ENCODE assay signal across 37 cellular contexts in the genomic region with DNA sequence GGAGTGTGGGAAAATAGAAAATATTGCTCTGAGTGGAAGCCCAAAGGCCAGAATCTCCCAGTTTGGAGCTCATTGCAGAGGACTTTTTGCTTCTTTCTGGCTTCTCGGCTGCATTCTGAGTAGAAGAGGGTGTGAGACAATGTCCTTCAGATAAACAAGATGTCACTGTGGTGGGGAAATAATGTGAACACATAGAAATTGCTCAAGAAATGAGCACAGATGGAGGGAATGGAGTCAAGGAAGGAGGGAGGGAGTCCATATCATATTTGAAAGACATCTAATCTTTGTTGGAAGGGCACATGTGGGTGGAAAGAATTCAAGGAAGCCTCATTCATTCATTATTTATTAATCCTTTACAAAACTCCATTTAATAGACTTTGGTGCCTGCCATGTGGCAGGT.
"Had no signal": no experiment of that assay in that cellular context is flagged by ENCODE, and none has a peak within 500 bp of the region (broad histone marks: within the 10 kb centered on the region; RNA-seq: fewer than 3 reads in every experiment).

No MANE protein-coding gene starts in this region.

- H3K9me3 ChIP-seq: adrenal gland, body of pancreas, breast epithelium had no signal

- ATAC-seq: activated CD8-positive, alpha-beta T cell treated with anti-CD3 and anti-CD28 coated beads for 36 hours; activated naive CD4-positive, alpha-beta T cell treated with anti-CD3 and anti-CD28 coated beads, Interleukin-2, amount 50 U/mL, for 72 hours; activated T-cell treated with anti-CD3 and anti-CD28 coated beads, Interleukin-2, amount 50 U/mL, for 4 hours; activated T-cell treated with anti-CD3 and anti-CD28 coated beads, Interleukin-2, amount 50 U/mL, for 72 hours; activated T-helper 17 cell treated with anti-CD3 and anti-CD28 coated beads, Interleukin-2, amount 50 U/mL, for 72 hours; body of pancreas had no signal

- H3K27ac ChIP-seq: adrenal gland, body of pancreas, brain microvascular endothelial cell, breast epithelium, VCaP had no signal

- H3K27ac Mint-ChIP-seq: activated B cell treated with CpG ODN at 0.5 μM for 24 hours; activated CD4-positive, alpha-beta memory T cell treated with anti-CD3 and anti-CD28 coated beads for 36 hours; activated CD4-positive, alpha-beta T cell treated with anti-CD3 and anti-CD28 coated beads, Interleukin-2, amount 10 ng/mL, durations not matched to agents 24 days and 14 days; activated CD8-positive, alpha-beta T cell treated with anti-CD3 and anti-CD28 coated beads for 36 hours; activated naive CD4-positive, alpha-beta T cell treated with anti-CD3 and anti-CD28 coated beads for 36 hours; activated naive CD4-positive, alpha-beta T cell treated with anti-CD3 and anti-CD28 coated beads, Interleukin-2, amount 50 U/mL, for 72 hours; activated naive CD8-positive, alpha-beta T cell treated with anti-CD3 and anti-CD28 coated beads for 36 hours; activated T-cell treated with anti-CD3 and anti-CD28 coated beads, Interleukin-2, amount 50 U/mL, for 72 hours; activated T-helper 1 cell treated with anti-CD3 and anti-CD28 coated beads, Interleukin-12 subunit alpha, Interleukin-12 subunit beta, Interleukin-2, Interleukin-4 antibody, amounts not matched to agents 30 ng/mL and 10 ng/mL and 1 ng/mL, durations not matched to agents 14 hours and 24 hours and 36 hours; activated T-helper 17 cell treated with anti-CD3 and anti-CD28 coated beads, Interleukin-2, amount 50 U/mL, for 72 hours; T-helper 1 cell treated with Interleukin-12 subunit alpha and Interleukin-12 subunit beta and Interleukin-4 antibody, amounts not matched to agents 30 μg/mL and 1 μg/mL, for 36 hours; T-helper 2 cell treated with Interferon-gamma antibody and Interleukin-4, amounts not matched to agents 5 μg/mL and 100 μg/mL, for 36 hours had no signal

- H3K4me3 Mint-ChIP-seq: activated B cell treated with CpG ODN at 0.5 μM for 24 hours; activated CD4-positive, alpha-beta memory T cell treated with anti-CD3 and anti-CD28 coated beads for 36 hours; activated CD4-positive, alpha-beta T cell treated with anti-CD3 and anti-CD28 coated beads, Interleukin-2, amount 10 ng/mL, durations not matched to agents 24 days and 14 days; activated CD8-positive, alpha-beta T cell treated with anti-CD3 and anti-CD28 coated beads for 36 hours; activated naive CD4-positive, alpha-beta T cell treated with anti-CD3 and anti-CD28 coated beads for 36 hours; activated naive CD8-positive, alpha-beta T cell treated with anti-CD3 and anti-CD28 coated beads for 36 hours; activated T-cell treated with anti-CD3 and anti-CD28 coated beads, Interleukin-2, amount 50 U/mL, for 4 hours; activated T-cell treated with anti-CD3 and anti-CD28 coated beads, Interleukin-2, amount 50 U/mL, for 72 hours; activated T-helper 1 cell treated with anti-CD3 and anti-CD28 coated beads, Interleukin-12 subunit alpha, Interleukin-12 subunit beta, Interleukin-2, Interleukin-4 antibody, amounts not matched to agents 30 ng/mL and 10 ng/mL and 1 ng/mL, durations not matched to agents 14 hours and 24 hours and 36 hours; activated T-helper 17 cell treated with anti-CD3 and anti-CD28 coated beads, Interleukin-2, amount 50 U/mL, for 72 hours; T-helper 1 cell treated with Interleukin-12 subunit alpha and Interleukin-12 subunit beta and Interleukin-4 antibody, amounts not matched to agents 30 μg/mL and 1 μg/mL, for 36 hours; T-helper 2 cell treated with Interferon-gamma antibody and Interleukin-4, amounts not matched to agents 5 μg/mL and 100 μg/mL, for 36 hours had no signal

- H3K4me1 ChIP-seq: adrenal gland, body of pancreas, breast epithelium had no signal

- H3K9me3 Mint-ChIP-seq: activated B cell treated with CpG ODN at 0.5 μM for 24 hours; activated CD4-positive, alpha-beta memory T cell treated with anti-CD3 and anti-CD28 coated beads for 36 hours; activated CD4-positive, alpha-beta T cell treated with anti-CD3 and anti-CD28 coated beads, Interleukin-2, amount 10 ng/mL, durations not matched to agents 24 days and 14 days; activated CD8-positive, alpha-beta T cell treated with anti-CD3 and anti-CD28 coated beads for 36 hours; activated naive CD4-positive, alpha-beta T cell treated with anti-CD3 and anti-CD28 coated beads for 36 hours; activated naive CD4-positive, alpha-beta T cell treated with anti-CD3 and anti-CD28 coated beads, Interleukin-2, amount 50 U/mL, for 72 hours; activated naive CD8-positive, alpha-beta T cell treated with anti-CD3 and anti-CD28 coated beads for 36 hours; activated T-cell treated with anti-CD3 and anti-CD28 coated beads, Interleukin-2, amount 50 U/mL, for 4 hours; activated T-cell treated with anti-CD3 and anti-CD28 coated beads, Interleukin-2, amount 50 U/mL, for 72 hours; activated T-helper 1 cell treated with anti-CD3 and anti-CD28 coated beads, Interleukin-12 subunit alpha, Interleukin-12 subunit beta, Interleukin-2, Interleukin-4 antibody, amounts not matched to agents 30 ng/mL and 10 ng/mL and 1 ng/mL, durations not matched to agents 14 hours and 24 hours and 36 hours; activated T-helper 17 cell treated with anti-CD3 and anti-CD28 coated beads, Interleukin-2, amount 50 U/mL, for 72 hours; T-helper 1 cell treated with Interleukin-12 subunit alpha and Interleukin-12 subunit beta and Interleukin-4 antibody, amounts not matched to agents 30 μg/mL and 1 μg/mL, for 36 hours; T-helper 2 cell treated with Interferon-gamma antibody and Interleukin-4, amounts not matched to agents 5 μg/mL and 100 μg/mL, for 36 hours had no signal

- H3K36me3 ChIP-seq: adrenal gland, brain microvascular endothelial cell, breast epithelium had no signal

- H3K27me3 Mint-ChIP-seq: activated B cell treated with CpG ODN at 0.5 μM for 24 hours; activated CD4-positive, alpha-beta memory T cell treated with anti-CD3 and anti-CD28 coated beads for 36 hours; activated CD8-positive, alpha-beta T cell treated with anti-CD3 and anti-CD28 coated beads for 36 hours; activated naive CD8-positive, alpha-beta T cell treated with anti-CD3 and anti-CD28 coated beads for 36 hours had no signal

- H3K36me3 Mint-ChIP-seq: activated CD4-positive, alpha-beta memory T cell treated with anti-CD3 and anti-CD28 coated beads for 36 hours; activated naive CD4-positive, alpha-beta T cell treated with anti-CD3 and anti-CD28 coated beads, Interleukin-2, amount 50 U/mL, for 72 hours; activated naive CD8-positive, alpha-beta T cell treated with anti-CD3 and anti-CD28 coated beads for 36 hours had no signal

- DNase-seq: activated B cell treated with CpG ODN at 0.5 μM for 24 hours; activated CD4-positive, alpha-beta memory T cell treated with anti-CD3 and anti-CD28 coated beads for 36 hours; activated CD4-positive, alpha-beta T cell treated with anti-CD3 and anti-CD28 coated beads for 4 hours; activated CD4-positive, alpha-beta T cell treated with anti-CD3 and anti-CD28 coated beads, Interleukin-2, amount 10 ng/mL, durations not matched to agents 24 days and 14 days; activated CD4-positive, alpha-beta T cell treated with anti-CD3 and anti-CD28 coated beads, Interleukin-2, amount 50 U/mL, for 1 hour; activated CD4-positive, alpha-beta T cell treated with anti-CD3 and anti-CD28 coated beads, Interleukin-2, amount 50 U/mL, for 4 hours; activated CD4-positive, CD25-positive, alpha-beta regulatory T cell treated with anti-CD3 and anti-CD28 coated beads, Interleukin-2, amount 50 U/mL, for 72 hours; activated CD8-positive, alpha-beta memory T cell treated with anti-CD3 and anti-CD28 coated beads, Interleukin-2, amount 50 U/mL, for 4 hours; activated CD8-positive, alpha-beta T cell treated with anti-CD3 and anti-CD28 coated beads for 36 hours; activated effector memory CD4-positive, alpha-beta T cell treated with anti-CD3 and anti-CD28 coated beads, Interleukin-2, amount 50 U/mL, for 16 hours; activated gamma-delta T cell treated with Interleukin-2 at 50 U/mL for 16 hours; activated naive CD4-positive, alpha-beta T cell; activated naive CD4-positive, alpha-beta T cell treated with anti-CD3 and anti-CD28 coated beads for 36 hours; activated naive CD4-positive, alpha-beta T cell treated with anti-CD3 and anti-CD28 coated beads, Interleukin-2, amount 50 U/mL, for 16 hours; activated naive CD8-positive, alpha-beta T cell treated with anti-CD3 and anti-CD28 coated beads for 36 hours; activated T-cell treated with anti-CD3 and anti-CD28 coated beads for 4 hours; activated T-cell treated with anti-CD3 and anti-CD28 coated beads, Interleukin-2, amount 50 U/mL, for 1 hour; activated T-cell treated with anti-CD3 and anti-CD28 coated beads, Interleukin-2, amount 50 U/mL, for 4 hours; activated T-cell treated with anti-CD3 and anti-CD28 coated beads, Interleukin-2, amount 50 U/mL, for 72 hours; adrenal gland; amniotic stem cell; aorta; body of pancreas; brain microvascular endothelial cell; central memory CD4-positive, alpha-beta T cell; T-helper 1 cell; T-helper 2 cell; T-helper 9 cell had no signal

- H3K27me3 ChIP-seq: adrenal gland, body of pancreas, brain microvascular endothelial cell, breast epithelium had no signal

- H3K4me1 Mint-ChIP-seq: activated B cell treated with CpG ODN at 0.5 μM for 24 hours; activated CD4-positive, alpha-beta T cell treated with anti-CD3 and anti-CD28 coated beads, Interleukin-2, amount 10 ng/mL, durations not matched to agents 24 days and 14 days; activated naive CD8-positive, alpha-beta T cell treated with anti-CD3 and anti-CD28 coated beads for 36 hours; activated T-helper 17 cell treated with anti-CD3 and anti-CD28 coated beads, Interleukin-2, amount 50 U/mL, for 72 hours had no signal

- H3K4me3 ChIP-seq: adrenal gland, body of pancreas, breast epithelium had no signal

- FAIRE-seq: astrocyte, TTC549 had no signal
